1 cellular context compared by ENCODE assay signal in the genomic region with DNA sequence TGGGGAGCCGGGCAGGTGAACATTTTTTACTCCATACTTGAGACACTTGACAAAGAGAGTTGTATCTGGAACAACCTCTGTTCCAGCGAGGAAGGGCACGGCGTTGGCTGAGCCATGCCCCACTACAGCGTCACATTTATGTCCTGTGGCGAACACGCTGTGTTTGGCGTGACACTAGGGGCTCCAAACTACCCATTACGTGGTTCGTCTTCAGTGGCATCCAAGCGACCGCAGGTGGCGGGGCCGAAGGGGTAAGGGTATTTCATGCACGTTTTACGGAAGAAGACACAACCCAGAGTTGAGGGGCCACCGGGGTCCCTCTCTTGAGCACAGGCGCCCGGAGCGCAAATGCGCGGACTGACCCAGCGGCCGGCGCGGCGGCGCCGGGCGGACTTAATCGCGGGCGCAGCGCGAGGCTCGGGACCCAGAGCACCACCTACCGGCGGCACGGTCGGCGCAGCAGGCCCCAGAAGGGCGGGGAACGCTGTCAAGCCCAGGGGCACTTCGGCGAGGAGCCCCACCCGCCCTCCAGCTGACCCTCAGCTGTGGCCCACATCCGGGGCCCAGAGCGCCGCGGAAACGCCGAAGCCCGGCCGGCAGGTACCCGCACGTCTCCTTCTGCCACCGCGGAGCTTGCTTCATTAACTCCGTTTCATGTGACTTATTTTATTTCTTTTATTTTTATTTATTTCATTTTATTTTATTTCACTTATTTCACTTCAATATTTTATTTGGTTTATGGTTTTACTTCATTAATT.
TF ChIP-seq lines count a peak whose summit lies in the region.

No MANE protein-coding gene starts in this region.

TF ChIP-seq in K562, 482 proteins besides CTCF, POLR2A, EP300 and RAD21 (continued from another document and continues in another):
- TF ChIP-seq ZFP36 (IDR thresholded peaks at IDR 0.05; ENCODE audit: low read depth, low read length, partially characterized antibody) (no peak), GATA2 (CRISPR knock-in tag; IDR thresholded peaks at IDR 0.05) (no peak), ZC3H4 (CRISPR knock-in tag; IDR thresholded peaks at IDR 0.05; ENCODE audit: borderline replicate concordance) (no peak), BRD4 (IDR thresholded peaks at IDR 0.05) (no peak), KLF16 (IDR thresholded peaks at IDR 0.05) (0 out of 2 replicates have a peak, but pooled peaks have one; percentile 12), TARDBP (IDR thresholded peaks at IDR 0.05) (peak; percentile 56; the same call in 1 of the 2 replicates), KLF10 (CRISPR knock-in tag; IDR thresholded peaks at IDR 0.05) (no peak), ZNF586 (CRISPR knock-in tag; conservative IDR thresholded peaks at IDR 0.05) (no peak), SRF (CRISPR knock-in tag; IDR thresholded peaks at IDR 0.05) (peak in 1 of 2 experiments; percentile 12; a peak in 1 of 4 replicates), ZBED1 (IDR thresholded peaks at IDR 0.05) (0 out of 2 replicates have a peak, but pooled peaks have one; percentile 39), NEUROD1 (IDR thresholded peaks at IDR 0.05; ENCODE audit: borderline replicate concordance, low read depth, low read length, partially characterized antibody) (peak; percentile 9), ZNF165 (CRISPR knock-in tag; IDR thresholded peaks at IDR 0.05; ENCODE audit: borderline replicate concordance) (no peak), CC2D1A (IDR thresholded peaks at IDR 0.05) (no peak), ZC3H11A (IDR thresholded peaks at IDR 0.05; ENCODE audit: low read depth, low read length) (no peak), HDAC1 (IDR thresholded peaks at IDR 0.05) (peak in 1 of 2 experiments; percentile 66; a peak in 2 of 4 replicates), SOX6 (IDR thresholded peaks at IDR 0.05) (no peak), PURB (CRISPR knock-in tag; IDR thresholded peaks at IDR 0.05; ENCODE audit: low read depth) (no peak), HLTF (IDR thresholded peaks at IDR 0.05) (no peak), ATF7 (IDR thresholded peaks at IDR 0.05) (peak; percentile 66), MED1 (CRISPR knock-in tag; IDR thresholded peaks at IDR 0.05; ENCODE audit: borderline replicate concordance) (no peak), HDGF (IDR thresholded peaks at IDR 0.05) (no peak), KAT7 (CRISPR knock-in tag; IDR thresholded peaks at IDR 0.05; ENCODE audit: borderline replicate concordance) (peak; percentile 91; the same call in 1 of the 2 replicates), MAZ (CRISPR knock-in tag; conservative IDR thresholded peaks at IDR 0.05 in 1 of 2, IDR thresholded peaks at IDR 0.05 in 1 of 2) (peak; percentile 65 to 96), TAL1 (IDR thresholded peaks at IDR 0.05) (no peak), ZNF785 (CRISPR knock-in tag; IDR thresholded peaks at IDR 0.05) (no peak), ZNF695 (CRISPR knock-in tag; IDR thresholded peaks at IDR 0.05) (no peak), ZNF324 (CRISPR knock-in tag; IDR thresholded peaks at IDR 0.05) (no peak), GABPA (tag; conservative IDR thresholded peaks at IDR 0.05; ENCODE audit: low read depth) (peak; percentile 46), SREBF1 (IDR thresholded peaks at IDR 0.05; ENCODE audit: borderline replicate concordance, low read depth, low read length) (no peak), NCOR1 (IDR thresholded peaks at IDR 0.05) (no peak), NR3C1 (CRISPR knock-in tag; IDR thresholded peaks at IDR 0.05) (no peak), HMGN3 (IDR thresholded peaks at IDR 0.05; ENCODE audit: borderline replicate concordance, extremely low read depth, insufficient read length, low read depth, low read length) (peak; percentile 77), ZNF146 (CRISPR knock-in tag; IDR thresholded peaks at IDR 0.05; ENCODE audit: unreplicated experiment) (no peak), ZNF347 (CRISPR knock-in tag; IDR thresholded peaks at IDR 0.05; ENCODE audit: low read depth) (no peak), HNRNPLL (IDR thresholded peaks at IDR 0.05; ENCODE audit: low read depth, low read length, poor library complexity, severe bottlenecking) (peak; percentile 88), SMARCC2 (IDR thresholded peaks at IDR 0.05; ENCODE audit: low read depth) (no peak), EP400 (IDR thresholded peaks at IDR 0.05) (peak; percentile 50; the same call in 1 of the 2 replicates), EHMT2 (IDR thresholded peaks at IDR 0.05) (no peak), MYC (IDR thresholded peaks at IDR 0.05; ENCODE audit: low read depth, low read length) (peak; percentile 69), MYC (CRISPR knock-in tag; IDR thresholded peaks at IDR 0.05; ENCODE audit: borderline replicate concordance, low read depth) (no peak), CREB1 (IDR thresholded peaks at IDR 0.05) (peak; percentile 44), CREB1 (CRISPR knock-in tag; IDR thresholded peaks at IDR 0.05) (peak; percentile 62; the same call in 1 of the 2 replicates), E2F3 (CRISPR knock-in tag; IDR thresholded peaks at IDR 0.05) (no peak), ETV5 (CRISPR knock-in tag; IDR thresholded peaks at IDR 0.05; ENCODE audit: low read depth) (peak; percentile 71; the same call in 1 of the 2 replicates), BACH1 (tag; IDR thresholded peaks at IDR 0.05) (no peak), ZFX (CRISPR knock-in tag; IDR thresholded peaks at IDR 0.05) (peak; percentile 69), CREBBP (IDR thresholded peaks at IDR 0.05; ENCODE audit: low read depth, low read length) (no peak), TEAD2 (tag; IDR thresholded peaks at IDR 0.05) (no peak), HNRNPH1 (optimal IDR thresholded peaks at IDR 0.05; ENCODE audit: low read depth, low read length) (no peak), SMAD3 (CRISPR knock-in tag; conservative IDR thresholded peaks at IDR 0.05) (0 out of 2 replicates have a peak, but pooled peaks have one; percentile 26), ZNF12 (CRISPR knock-in tag; IDR thresholded peaks at IDR 0.05) (no peak), ZNF24 (IDR thresholded peaks at IDR 0.05) (peak; percentile 55; the same call in 1 of the 2 replicates), JUN (IDR thresholded peaks at IDR 0.05; ENCODE audit: borderline replicate concordance, low read depth, low read length) (no peak), JUN (CRISPR knock-in tag; IDR thresholded peaks at IDR 0.05; ENCODE audit: borderline replicate concordance) (peak; percentile 32; the same call in 1 of the 2 replicates)
- TF ChIP-seq, protein P1, sequence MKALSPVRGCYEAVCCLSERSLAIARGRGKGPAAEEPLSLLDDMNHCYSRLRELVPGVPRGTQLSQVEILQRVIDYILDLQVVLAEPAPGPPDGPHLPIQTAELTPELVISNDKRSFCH (CRISPR knock-in tag; IDR thresholded peaks at IDR 0.05): no peak
- TF ChIP-seq, protein P1 (tag; IDR thresholded peaks at IDR 0.05): peak; percentile 55; the same call in 1 of the 2 replicates
- TF ChIP-seq, protein P2, sequence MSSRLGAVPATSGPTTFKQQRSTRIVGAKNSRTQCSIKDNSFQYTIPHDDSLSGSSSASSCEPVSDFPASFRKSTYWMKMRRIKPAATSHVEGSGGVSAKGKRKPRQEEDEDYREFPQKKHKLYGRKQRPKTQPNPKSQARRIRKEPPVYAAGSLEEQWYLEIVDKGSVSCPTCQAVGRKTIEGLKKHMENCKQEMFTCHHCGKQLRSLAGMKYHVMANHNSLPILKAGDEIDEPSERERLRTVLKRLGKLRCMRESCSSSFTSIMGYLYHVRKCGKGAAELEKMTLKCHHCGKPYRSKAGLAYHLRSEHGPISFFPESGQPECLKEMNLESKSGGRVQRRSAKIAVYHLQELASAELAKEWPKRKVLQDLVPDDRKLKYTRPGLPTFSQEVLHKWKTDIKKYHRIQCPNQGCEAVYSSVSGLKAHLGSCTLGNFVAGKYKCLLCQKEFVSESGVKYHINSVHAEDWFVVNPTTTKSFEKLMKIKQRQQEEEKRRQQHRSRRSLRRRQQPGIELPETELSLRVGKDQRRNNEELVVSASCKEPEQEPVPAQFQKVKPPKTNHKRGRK (tag; IDR thresholded peaks at IDR 0.05): 0 out of 2 replicates have a peak, but pooled peaks have one; percentile 49
- TF ChIP-seq, protein P3, sequence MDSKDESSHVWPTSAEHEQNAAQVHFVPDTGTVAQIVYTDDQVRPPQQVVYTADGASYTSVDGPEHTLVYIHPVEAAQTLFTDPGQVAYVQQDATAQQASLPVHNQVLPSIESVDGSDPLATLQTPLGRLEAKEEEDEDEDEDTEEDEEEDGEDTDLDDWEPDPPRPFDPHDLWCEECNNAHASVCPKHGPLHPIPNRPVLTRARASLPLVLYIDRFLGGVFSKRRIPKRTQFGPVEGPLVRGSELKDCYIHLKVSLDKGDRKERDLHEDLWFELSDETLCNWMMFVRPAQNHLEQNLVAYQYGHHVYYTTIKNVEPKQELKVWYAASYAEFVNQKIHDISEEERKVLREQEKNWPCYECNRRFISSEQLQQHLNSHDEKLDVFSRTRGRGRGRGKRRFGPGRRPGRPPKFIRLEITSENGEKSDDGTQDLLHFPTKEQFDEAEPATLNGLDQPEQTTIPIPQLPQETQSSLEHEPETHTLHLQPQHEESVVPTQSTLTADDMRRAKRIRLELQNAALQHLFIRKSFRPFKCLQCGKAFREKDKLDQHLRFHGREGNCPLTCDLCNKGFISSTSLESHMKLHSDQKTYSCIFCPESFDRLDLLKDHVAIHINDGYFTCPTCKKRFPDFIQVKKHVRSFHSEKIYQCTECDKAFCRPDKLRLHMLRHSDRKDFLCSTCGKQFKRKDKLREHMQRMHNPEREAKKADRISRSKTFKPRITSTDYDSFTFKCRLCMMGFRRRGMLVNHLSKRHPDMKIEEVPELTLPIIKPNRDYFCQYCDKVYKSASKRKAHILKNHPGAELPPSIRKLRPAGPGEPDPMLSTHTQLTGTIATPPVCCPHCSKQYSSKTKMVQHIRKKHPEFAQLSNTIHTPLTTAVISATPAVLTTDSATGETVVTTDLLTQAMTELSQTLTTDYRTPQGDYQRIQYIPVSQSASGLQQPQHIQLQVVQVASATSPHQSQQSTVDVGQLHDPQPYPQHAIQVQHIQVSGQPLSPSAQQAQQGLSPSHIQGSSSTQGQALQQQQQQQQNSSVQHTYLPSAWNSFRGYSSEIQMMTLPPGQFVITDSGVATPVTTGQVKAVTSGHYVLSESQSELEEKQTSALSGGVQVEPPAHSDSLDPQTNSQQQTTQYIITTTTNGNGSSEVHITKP (IDR thresholded peaks at IDR 0.05; ENCODE audit: partially characterized antibody): no peak
- TF ChIP-seq, protein P4, sequence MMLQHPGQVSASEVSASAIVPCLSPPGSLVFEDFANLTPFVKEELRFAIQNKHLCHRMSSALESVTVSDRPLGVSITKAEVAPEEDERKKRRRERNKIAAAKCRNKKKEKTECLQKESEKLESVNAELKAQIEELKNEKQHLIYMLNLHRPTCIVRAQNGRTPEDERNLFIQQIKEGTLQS (IDR thresholded peaks at IDR 0.05): no peak
- TF ChIP-seq, protein P4 (CRISPR knock-in tag; conservative IDR thresholded peaks at IDR 0.05): peak; percentile 42; the same call in 1 of the 2 replicates
- TF ChIP-seq, protein P5, sequence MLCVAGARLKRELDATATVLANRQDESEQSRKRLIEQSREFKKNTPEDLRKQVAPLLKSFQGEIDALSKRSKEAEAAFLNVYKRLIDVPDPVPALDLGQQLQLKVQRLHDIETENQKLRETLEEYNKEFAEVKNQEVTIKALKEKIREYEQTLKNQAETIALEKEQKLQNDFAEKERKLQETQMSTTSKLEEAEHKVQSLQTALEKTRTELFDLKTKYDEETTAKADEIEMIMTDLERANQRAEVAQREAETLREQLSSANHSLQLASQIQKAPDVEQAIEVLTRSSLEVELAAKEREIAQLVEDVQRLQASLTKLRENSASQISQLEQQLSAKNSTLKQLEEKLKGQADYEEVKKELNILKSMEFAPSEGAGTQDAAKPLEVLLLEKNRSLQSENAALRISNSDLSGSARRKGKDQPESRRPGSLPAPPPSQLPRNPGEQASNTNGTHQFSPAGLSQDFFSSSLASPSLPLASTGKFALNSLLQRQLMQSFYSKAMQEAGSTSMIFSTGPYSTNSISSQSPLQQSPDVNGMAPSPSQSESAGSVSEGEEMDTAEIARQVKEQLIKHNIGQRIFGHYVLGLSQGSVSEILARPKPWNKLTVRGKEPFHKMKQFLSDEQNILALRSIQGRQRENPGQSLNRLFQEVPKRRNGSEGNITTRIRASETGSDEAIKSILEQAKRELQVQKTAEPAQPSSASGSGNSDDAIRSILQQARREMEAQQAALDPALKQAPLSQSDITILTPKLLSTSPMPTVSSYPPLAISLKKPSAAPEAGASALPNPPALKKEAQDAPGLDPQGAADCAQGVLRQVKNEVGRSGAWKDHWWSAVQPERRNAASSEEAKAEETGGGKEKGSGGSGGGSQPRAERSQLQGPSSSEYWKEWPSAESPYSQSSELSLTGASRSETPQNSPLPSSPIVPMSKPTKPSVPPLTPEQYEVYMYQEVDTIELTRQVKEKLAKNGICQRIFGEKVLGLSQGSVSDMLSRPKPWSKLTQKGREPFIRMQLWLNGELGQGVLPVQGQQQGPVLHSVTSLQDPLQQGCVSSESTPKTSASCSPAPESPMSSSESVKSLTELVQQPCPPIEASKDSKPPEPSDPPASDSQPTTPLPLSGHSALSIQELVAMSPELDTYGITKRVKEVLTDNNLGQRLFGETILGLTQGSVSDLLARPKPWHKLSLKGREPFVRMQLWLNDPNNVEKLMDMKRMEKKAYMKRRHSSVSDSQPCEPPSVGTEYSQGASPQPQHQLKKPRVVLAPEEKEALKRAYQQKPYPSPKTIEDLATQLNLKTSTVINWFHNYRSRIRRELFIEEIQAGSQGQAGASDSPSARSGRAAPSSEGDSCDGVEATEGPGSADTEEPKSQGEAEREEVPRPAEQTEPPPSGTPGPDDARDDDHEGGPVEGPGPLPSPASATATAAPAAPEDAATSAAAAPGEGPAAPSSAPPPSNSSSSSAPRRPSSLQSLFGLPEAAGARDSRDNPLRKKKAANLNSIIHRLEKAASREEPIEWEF (CRISPR knock-in tag; IDR thresholded peaks at IDR 0.05): no peak
- TF ChIP-seq, protein P6, sequence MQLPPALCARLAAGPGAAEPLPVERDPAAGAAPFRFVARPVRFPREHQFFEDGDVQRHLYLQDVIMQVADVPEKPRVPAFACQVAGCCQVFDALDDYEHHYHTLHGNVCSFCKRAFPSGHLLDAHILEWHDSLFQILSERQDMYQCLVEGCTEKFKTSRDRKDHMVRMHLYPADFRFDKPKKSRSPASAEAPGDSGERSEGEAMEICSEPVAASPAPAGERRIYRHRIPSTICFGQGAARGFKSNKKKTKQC (CRISPR knock-in tag; IDR thresholded peaks at IDR 0.05): 0 out of 2 replicates have a peak, but pooled peaks have one; percentile 20
- TF ChIP-seq, protein P7, sequence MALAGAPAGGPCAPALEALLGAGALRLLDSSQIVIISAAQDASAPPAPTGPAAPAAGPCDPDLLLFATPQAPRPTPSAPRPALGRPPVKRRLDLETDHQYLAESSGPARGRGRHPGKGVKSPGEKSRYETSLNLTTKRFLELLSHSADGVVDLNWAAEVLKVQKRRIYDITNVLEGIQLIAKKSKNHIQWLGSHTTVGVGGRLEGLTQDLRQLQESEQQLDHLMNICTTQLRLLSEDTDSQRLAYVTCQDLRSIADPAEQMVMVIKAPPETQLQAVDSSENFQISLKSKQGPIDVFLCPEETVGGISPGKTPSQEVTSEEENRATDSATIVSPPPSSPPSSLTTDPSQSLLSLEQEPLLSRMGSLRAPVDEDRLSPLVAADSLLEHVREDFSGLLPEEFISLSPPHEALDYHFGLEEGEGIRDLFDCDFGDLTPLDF (CRISPR knock-in tag; IDR thresholded peaks at IDR 0.05): no peak; the same call in 1 of the 2 replicates
